17 cellular contexts compared by ENCODE assay signal in the genomic region with DNA sequence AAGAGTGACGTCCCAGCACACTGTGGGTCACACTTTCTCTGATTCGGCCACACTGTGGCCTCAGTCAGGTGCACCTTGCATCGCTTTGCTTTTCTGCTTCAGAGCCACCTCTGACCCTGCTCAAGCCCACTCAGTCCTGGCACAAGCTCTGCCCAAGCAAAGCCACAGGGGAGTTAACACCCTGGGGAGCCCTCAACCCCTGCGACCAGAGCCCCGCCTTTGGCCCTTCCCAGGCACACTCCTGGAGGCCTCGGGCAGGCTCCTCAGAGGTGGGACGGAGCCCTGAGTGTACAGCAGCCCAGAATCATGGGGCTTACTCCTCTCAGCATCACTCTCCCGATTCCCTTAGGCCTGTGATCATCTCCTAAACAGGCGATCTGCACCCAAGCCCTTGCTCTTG.
"Had no signal": no experiment of that assay in that cellular context is flagged by ENCODE, and none has a peak within 500 bp of the region (broad histone marks: within the 10 kb centered on the region; RNA-seq: fewer than 3 reads in every experiment).

No MANE protein-coding gene starts in this region.

- H3K4me1 ChIP-seq: foreskin keratinocyte had no signal

- DNase-seq: activated CD4-positive, CD25-positive, alpha-beta regulatory T cell treated with anti-CD3 and anti-CD28 coated beads, Interleukin-2, amount 50 U/mL, for 72 hours; activated naive CD4-positive, alpha-beta T cell; anterior cingulate cortex; brain microvascular endothelial cell; effector memory CD8-positive, alpha-beta T cell; foreskin keratinocyte; lower lobe of right lung; naive B cell; nucleus accumbens; right cardiac atrium; T-cell; T-helper 9 cell; testis had no signal

- H3K4me3 ChIP-seq: lower lobe of right lung, smooth muscle cell, testis had no signal

- H3K27ac Mint-ChIP-seq: activated T-helper 1 cell treated with anti-CD3 and anti-CD28 coated beads, Interleukin-12 subunit alpha, Interleukin-12 subunit beta, Interleukin-2, Interleukin-4 antibody, amounts not matched to agents 30 ng/mL and 10 ng/mL and 1 ng/mL, durations not matched to agents 14 hours and 24 hours and 36 hours; dendritic cell treated with granulocyte-macrophage colony-stimulating factor and Interleukin-4, amounts not matched to agents 40 ng/mL and 50 ng/mL, for 4 days; effector memory CD8-positive, alpha-beta T cell; stimulated activated naive CD8-positive, alpha-beta T cell treated with anti-CD3 and anti-CD28 coated beads, Interleukin-15, Interleukin-2, amounts not matched to agents 100 ng/mL and 50 ng/mL, for 24 hours; T-cell had no signal

- H3K9me3 Mint-ChIP-seq: activated T-helper 1 cell treated with anti-CD3 and anti-CD28 coated beads, Interleukin-12 subunit alpha, Interleukin-12 subunit beta, Interleukin-2, Interleukin-4 antibody, amounts not matched to agents 30 ng/mL and 10 ng/mL and 1 ng/mL, durations not matched to agents 14 hours and 24 hours and 36 hours; dendritic cell treated with granulocyte-macrophage colony-stimulating factor and Interleukin-4, amounts not matched to agents 40 ng/mL and 50 ng/mL, for 4 days; effector memory CD8-positive, alpha-beta T cell; naive B cell; stimulated activated naive CD8-positive, alpha-beta T cell treated with anti-CD3 and anti-CD28 coated beads, Interleukin-15, Interleukin-2, amounts not matched to agents 100 ng/mL and 50 ng/mL, for 24 hours; T-cell had no signal

- H3K27me3 Mint-ChIP-seq: dendritic cell treated with granulocyte-macrophage colony-stimulating factor and Interleukin-4, amounts not matched to agents 40 ng/mL and 50 ng/mL, for 4 days; effector memory CD8-positive, alpha-beta T cell; naive B cell; stimulated activated naive CD8-positive, alpha-beta T cell treated with anti-CD3 and anti-CD28 coated beads, Interleukin-15, Interleukin-2, amounts not matched to agents 100 ng/mL and 50 ng/mL, for 24 hours; T-cell had no signal

- H3K27ac ChIP-seq: brain microvascular endothelial cell, foreskin keratinocyte, lower lobe of right lung, testis had no signal

- H3K27me3 ChIP-seq: brain microvascular endothelial cell, foreskin keratinocyte, testis had no signal

- H3K36me3 Mint-ChIP-seq: naive B cell had no signal

- H3K4me2 ChIP-seq: smooth muscle cell had no signal

- H3K4me3 Mint-ChIP-seq: activated T-helper 1 cell treated with anti-CD3 and anti-CD28 coated beads, Interleukin-12 subunit alpha, Interleukin-12 subunit beta, Interleukin-2, Interleukin-4 antibody, amounts not matched to agents 30 ng/mL and 10 ng/mL and 1 ng/mL, durations not matched to agents 14 hours and 24 hours and 36 hours; dendritic cell treated with granulocyte-macrophage colony-stimulating factor and Interleukin-4, amounts not matched to agents 40 ng/mL and 50 ng/mL, for 4 days; effector memory CD8-positive, alpha-beta T cell; stimulated activated naive CD8-positive, alpha-beta T cell treated with anti-CD3 and anti-CD28 coated beads, Interleukin-15, Interleukin-2, amounts not matched to agents 100 ng/mL and 50 ng/mL, for 24 hours; T-cell had no signal

- H3K9me3 ChIP-seq: lower lobe of right lung, testis had no signal
